In the genomic region with DNA sequence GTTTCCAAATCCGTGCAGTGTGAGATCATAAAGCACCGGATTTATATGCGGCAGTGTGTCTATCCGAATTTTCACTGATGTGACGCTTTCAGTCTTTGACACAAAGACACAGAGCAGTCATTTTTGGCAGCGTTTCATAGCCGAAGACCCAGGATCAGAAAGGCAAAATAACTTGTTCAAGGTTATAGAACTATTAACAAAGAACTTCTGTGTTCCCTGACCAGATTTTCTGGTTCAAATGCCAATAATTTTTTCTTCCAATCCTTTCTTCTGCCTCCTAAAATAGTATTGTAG, we compare ENCODE assay signal across 17 cellular contexts. TPM values are rescaled to one million over a fixed set of nuclear protein-coding genes. Genes with fewer than 3 reads are reported as not detected.
"Had no signal": no experiment of that assay in that cellular context is flagged by ENCODE, and none has a peak within 500 bp of the region (broad histone marks: within the 10 kb centered on the region; RNA-seq: fewer than 3 reads in every experiment).

No MANE protein-coding gene starts in this region.

- H3K36me3 ChIP-seq: breast epithelium, right atrium auricular region had no signal

- H3K27ac Mint-ChIP-seq: activated naive CD8-positive, alpha-beta T cell treated with anti-CD3 and anti-CD28 coated beads, Interleukin-2, amount 10 ng/mL, durations not matched to agents 7 days and 5 days; activated T-helper 1 cell treated with anti-CD3 and anti-CD28 coated beads, Interleukin-12 subunit alpha, Interleukin-12 subunit beta, Interleukin-2, Interleukin-4 antibody, amounts not matched to agents 30 ng/mL and 10 ng/mL and 1 ng/mL, durations not matched to agents 14 hours and 24 hours and 36 hours; stimulated activated naive CD8-positive, alpha-beta T cell treated with anti-CD3 and anti-CD28 coated beads, Interleukin-15, amount 100 ng/mL, for 72 hours; T-helper 2 cell treated with Interferon-gamma antibody and Interleukin-4, amounts not matched to agents 5 μg/mL and 100 μg/mL, for 36 hours had no signal

- ATAC-seq: activated CD4-positive, CD25-positive, alpha-beta regulatory T cell treated with anti-CD3 and anti-CD28 coated beads, Interleukin-2, amount 50 U/mL, for 24 hours; foreskin keratinocyte had no signal

- FAIRE-seq: small intestine had no signal

- H3K4me3 Mint-ChIP-seq: activated naive CD8-positive, alpha-beta T cell treated with anti-CD3 and anti-CD28 coated beads, Interleukin-2, amount 10 ng/mL, durations not matched to agents 7 days and 5 days; activated T-helper 1 cell treated with anti-CD3 and anti-CD28 coated beads, Interleukin-12 subunit alpha, Interleukin-12 subunit beta, Interleukin-2, Interleukin-4 antibody, amounts not matched to agents 30 ng/mL and 10 ng/mL and 1 ng/mL, durations not matched to agents 14 hours and 24 hours and 36 hours; T-helper 2 cell treated with Interferon-gamma antibody and Interleukin-4, amounts not matched to agents 5 μg/mL and 100 μg/mL, for 36 hours had no signal

- H3K4me1 ChIP-seq: breast epithelium, foreskin keratinocyte had no signal

- H3K9me3 Mint-ChIP-seq: T-helper 2 cell treated with Interferon-gamma antibody and Interleukin-4, amounts not matched to agents 5 μg/mL and 100 μg/mL, for 36 hours had no signal

- H3K9me3 ChIP-seq: breast epithelium, right atrium auricular region had no signal

- H3K27ac ChIP-seq: breast epithelium, foreskin keratinocyte, right atrium auricular region had no signal

- DNase-seq: activated CD4-positive, alpha-beta T cell treated with anti-CD3 and anti-CD28 coated beads, Interleukin-2, amount 50 U/mL, for 1 hour; activated naive CD4-positive, alpha-beta T cell; activated naive CD8-positive, alpha-beta T cell treated with anti-CD3 and anti-CD28 coated beads, Interleukin-2, amount 10 ng/mL, durations not matched to agents 7 days and 5 days; cerebellar nuclear complex; effector CD8-positive, alpha-beta T cell; foreskin keratinocyte; islet precursor cell; small intestine; stimulated activated naive CD8-positive, alpha-beta T cell treated with anti-CD3 and anti-CD28 coated beads, Interleukin-15, amount 100 ng/mL, for 72 hours had no signal

- H3K4me1 Mint-ChIP-seq: activated naive CD8-positive, alpha-beta T cell treated with anti-CD3 and anti-CD28 coated beads, Interleukin-2, amount 10 ng/mL, durations not matched to agents 7 days and 5 days had no signal

RNA-seq across cellular contexts. Expression of a gene that starts 1.1 kb away (rescaled TPM):
- total RNA-seq: activated CD8-positive, alpha-beta memory T cell treated with anti-CD3 and anti-CD28 coated beads for 36 hours; activated naive CD8-positive, alpha-beta T cell treated with anti-CD3 and anti-CD28 coated beads, Interleukin-2, amount 10 ng/mL, durations not matched to agents 7 days and 5 days; activated T-helper 1 cell treated with anti-CD3 and anti-CD28 coated beads, Interleukin-12 subunit alpha, Interleukin-12 subunit beta, Interleukin-2, Interleukin-4 antibody, amounts not matched to agents 30 ng/mL and 10 ng/mL and 1 ng/mL, durations not matched to agents 14 hours and 24 hours and 36 hours; breast epithelium; foreskin keratinocyte; lung microvascular endothelial cell; posterior vena cava had no signal
